ENCODE assay signal across 1 cellular context in genomic region chr13:95603887-95604533, GRCh38.
TF ChIP-seq lines count a peak whose summit lies in the region.

No MANE protein-coding gene starts in this region.

TF ChIP-seq in HepG2, 621 proteins besides CTCF, POLR2A, EP300 and RAD21 (continued from another document):
- TF ChIP-seq PRDM10 (CRISPR knock-in tag; IDR thresholded peaks at IDR 0.05; ENCODE audit: low read depth) (no peak), POGZ (CRISPR knock-in tag; IDR thresholded peaks at IDR 0.05) (peak; percentile 87), HMGXB4 (CRISPR knock-in tag; IDR thresholded peaks at IDR 0.05; ENCODE audit: borderline replicate concordance in 1 of 2, low read depth in 1 of 2) (no peak), SAFB2 (CRISPR knock-in tag; IDR thresholded peaks at IDR 0.05; ENCODE audit: borderline replicate concordance, low read depth) (no peak), ZNF317 (CRISPR knock-in tag; IDR thresholded peaks at IDR 0.05) (no peak), ZIK1 (CRISPR knock-in tag; IDR thresholded peaks at IDR 0.05; ENCODE audit: borderline replicate concordance, low read depth) (no peak), HNRNPL (IDR thresholded peaks at IDR 0.05; ENCODE audit: low read depth, low read length) (peak; percentile 69; the same call in 1 of the 2 replicates), HDAC2 (CRISPR knock-in tag; IDR thresholded peaks at IDR 0.05) (peak; percentile 64; the same call in 1 of the 2 replicates), BCLAF1 (IDR thresholded peaks at IDR 0.05) (no peak), ARHGAP35 (CRISPR knock-in tag; IDR thresholded peaks at IDR 0.05; ENCODE audit: borderline replicate concordance) (no peak), SOX6 (IDR thresholded peaks at IDR 0.05) (no peak), SOX6 (CRISPR knock-in tag; IDR thresholded peaks at IDR 0.05) (peak; percentile 76), FOXO1 (CRISPR knock-in tag; IDR thresholded peaks at IDR 0.05) (no peak), MXD1 (CRISPR knock-in tag; IDR thresholded peaks at IDR 0.05) (no peak), SMAD1 (CRISPR knock-in tag; IDR thresholded peaks at IDR 0.05; ENCODE audit: borderline replicate concordance, low read depth) (no peak), IKZF1 (IDR thresholded peaks at IDR 0.05) (no peak), ATF7 (IDR thresholded peaks at IDR 0.05) (peak; percentile 21; the same call in 1 of the 2 replicates), ATF7 (CRISPR knock-in tag; IDR thresholded peaks at IDR 0.05) (no peak), XRCC5 (optimal IDR thresholded peaks at IDR 0.05; ENCODE audit: low read length) (peak; percentile 74)
TF ChIP-seq in HepG2: peak in this region for 49.
